Comparison of ENCODE assay signal across 9 cellular contexts in the genomic region with DNA sequence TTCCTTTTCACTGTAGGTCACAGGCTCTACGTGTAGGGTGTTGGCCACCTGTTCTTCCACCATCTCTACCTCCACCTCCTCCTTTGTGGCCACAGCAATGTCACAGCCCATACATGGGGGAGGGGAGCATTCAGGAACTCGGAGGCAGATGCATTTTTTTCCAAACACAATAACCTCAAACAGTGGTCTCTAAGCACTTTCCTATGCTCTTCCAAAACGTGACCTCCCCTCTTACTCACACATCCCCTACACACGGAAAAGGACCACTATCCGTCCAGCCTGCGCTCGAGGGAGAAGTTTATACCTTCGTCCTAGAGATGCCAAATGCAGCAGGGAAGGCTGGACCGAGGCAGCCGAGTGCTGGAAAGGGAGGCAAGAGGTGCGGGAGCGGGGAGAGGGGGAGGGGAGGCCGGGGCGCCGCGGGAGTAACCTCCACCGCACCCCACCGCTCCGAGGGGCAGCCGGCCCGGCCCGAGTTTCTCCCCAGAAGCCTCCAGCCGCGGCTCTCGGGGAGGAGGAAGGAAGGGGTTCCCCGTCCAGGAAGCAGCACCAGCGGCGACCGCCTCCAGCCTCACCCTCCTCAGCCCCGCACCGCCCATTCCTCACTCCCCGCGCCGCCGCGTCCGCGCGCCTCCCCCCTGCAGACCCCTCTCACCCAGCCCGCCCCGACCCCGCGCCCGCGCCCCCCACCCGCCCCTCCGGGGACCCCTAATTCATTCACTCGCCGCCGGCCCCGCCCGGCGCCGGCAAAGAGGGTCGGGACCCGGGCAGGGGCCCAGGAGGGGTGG. TPM values are rescaled to one million over a fixed set of nuclear protein-coding genes. Genes with fewer than 3 reads are reported as not detected.
DNase-seq lines count a peak whose midpoint lies in the region; ATAC-seq and TF ChIP-seq lines count a peak whose summit lies in the region.
"Had no signal": no experiment of that assay in that cellular context is flagged by ENCODE, and none has a peak within 500 bp of the region (broad histone marks: within the 10 kb centered on the region; RNA-seq: fewer than 3 reads in every experiment).

No MANE protein-coding gene starts in this region.

- CTCF ChIA-PET in CD4-positive, alpha-beta T cell (lab: Charles Lee), result interaction anchor here (1.2 to 1.9 kb wide), 3 partner anchors 9 to 137 kb away, joined by 4 to 11 read pairs (median 10); no protein-coding TSS in a partner anchor

- intact Hi-C loops in CD4-positive, alpha-beta T cell (cut with DNase I, micrococcal nuclease), result loop anchor here in 1 of 2 experiments (5.0 to 10.0 kb wide), 3 partner anchors 47 to 198 kb away; a partner anchor contains a TSS
- intact Hi-C loops in gastrocnemius medialis (cut with DNase I; ENCODE audit: low total_unique reads), result loop anchor here (2.0 to 10.0 kb wide), 3 partner anchors 55 to 855 kb away; a partner anchor contains a TSS

- H3K36me3 Mint-ChIP-seq in CD4-positive, alpha-beta T cell (ENCODE audit: low read depth), result peaks cover 32% of the 10 kb centered on the region

- H3K9me3 Mint-ChIP-seq in CD4-positive, alpha-beta T cell, result no peaks in the 10 kb centered on the region

- peak; percentile 18 to 55 (median 31) for DNase-seq in CD4-positive, alpha-beta T cell
- DNase-seq in HuH-7 (ENCODE audit: low spot score) (peak; percentile 35), T-helper 2 cell (peak; percentile 17 to 56 (median 41)), astrocyte of the hippocampus (ENCODE audit: low read depth, low spot score) (peak; percentile 58), gastrocnemius medialis (peak; percentile 15 to 33)

- H3K4me3 ChIP-seq in iPS-15b (ENCODE audit: low read depth, low read length), result peak overlapping the region; percentile 92
- H3K4me3 ChIP-seq in gastrocnemius medialis, result peak overlapping the region; percentile 63 to 93 (median 78)

- H3K9me3 ChIP-seq in CD4-positive, alpha-beta T cell (ENCODE audit: control insufficient read depth, low read length), result no peaks in the 10 kb centered on the region
- no peaks in the 10 kb centered on the region for H3K9me3 ChIP-seq in iPS-15b (ENCODE audit: control insufficient read depth, insufficient read depth, low read length)
- H3K9me3 ChIP-seq in gastrocnemius medialis, result no peaks in the 10 kb centered on the region

- H3K4me1 ChIP-seq in iPS-15b (ENCODE audit: control insufficient read depth, insufficient read depth, low read length) (peaks cover 4% of the 10 kb centered on the region), gastrocnemius medialis (peaks cover 10 to 22% of the 10 kb centered on the region in 2 donors)

- H3K27ac Mint-ChIP-seq in CD4-positive, alpha-beta T cell, result peak overlapping the region; percentile 85

- POLR2A ChIA-PET in CD4-positive, alpha-beta T cell (lab: Charles Lee), result interaction anchor here (0.6 to 1.9 kb wide), 26 partner anchors 8 to 850 kb away, joined by 3 to 33 read pairs (median 4); a partner anchor contains a TSS

- peak; percentile 42 for ATAC-seq in CD4-positive, alpha-beta T cell (ENCODE audit: poor library complexity)
- ATAC-seq in GM21360 (IDR thresholded peaks at IDR 0.05; ENCODE audit: unreplicated experiment), result peak; percentile 21
- peak; percentile 21 to 32 for ATAC-seq in gastrocnemius medialis
- ATAC-seq in GM18517 (IDR thresholded peaks at IDR 0.05; ENCODE audit: unreplicated experiment), result no peak

- TF ChIP-seq POLR2A in gastrocnemius medialis (IDR thresholded peaks at IDR 0.05), result no peak

- H3K36me3 ChIP-seq in iPS-15b (ENCODE audit: control insufficient read depth, insufficient read depth, low read length), result no peaks in the 10 kb centered on the region
- no peaks in the 10 kb centered on the region for H3K36me3 ChIP-seq in gastrocnemius medialis

- in situ Hi-C loops in gastrocnemius medialis (cut with MboI; ENCODE audit: low sequenced_read_pairs in 4 of 4), result loop anchor here in 2 of 4 donors (5.0 to 10.0 kb wide), 2 partner anchors 48 to 55 kb away; a partner anchor contains a TSS

- peak overlapping the region; percentile 99 for H3K4me3 Mint-ChIP-seq in CD4-positive, alpha-beta T cell

- no peaks in the 10 kb centered on the region for H3K27me3 Mint-ChIP-seq in CD4-positive, alpha-beta T cell

- peak overlapping the region; percentile 58 for H3K9ac ChIP-seq in iPS-15b (ENCODE audit: low read depth, low read length)

- TF ChIP-seq CTCF in CD4-positive, alpha-beta T cell (IDR thresholded peaks at IDR 0.05), result no peak
- no peak for TF ChIP-seq CTCF in gastrocnemius medialis (IDR thresholded peaks at IDR 0.05 in 4 of 5, conservative IDR thresholded peaks at IDR 0.05 in 1 of 5)

- peak overlapping the region; percentile 73 for H3K27ac ChIP-seq in CD4-positive, alpha-beta T cell (ENCODE audit: low read depth, low read length)
- peak overlapping the region; percentile 88 to 97 (median 94) for H3K27ac ChIP-seq in gastrocnemius medialis

- peaks cover 62% of the 10 kb centered on the region for H3K4me1 Mint-ChIP-seq in CD4-positive, alpha-beta T cell (ENCODE audit: low read depth)

- H3K27me3 ChIP-seq in CD4-positive, alpha-beta T cell (ENCODE audit: control insufficient read depth, insufficient read depth, low read length), result no peaks in the 10 kb centered on the region
- H3K27me3 ChIP-seq in iPS-15b (ENCODE audit: control insufficient read depth, insufficient read depth, low read length) (peaks cover 13% of the 10 kb centered on the region), gastrocnemius medialis (no peaks in the 10 kb centered on the region)

RNA-seq across cellular contexts. Expression of a gene that starts 0.6 kb away (rescaled TPM):
- 10 to 100 TPM; 45.0 to 48.7 TPM for total RNA-seq in CD4-positive, alpha-beta T cell
- 1 to 10 TPM; 7.0 to 9.5 (median 8.0) TPM for total RNA-seq in gastrocnemius medialis

RNA-seq across cellular contexts. Expression of a gene that starts 55.1 kb away (rescaled TPM):
- total RNA-seq in CD4-positive, alpha-beta T cell, result 10 to 100 TPM; 32.9 to 39.8 TPM
- total RNA-seq in gastrocnemius medialis, result 100 to 1,000 TPM in 1 of 4 donors, 10 to 100 TPM in 3; 45.9 to 105 (median 74.6) TPM

RNA-seq across cellular contexts. Expression of a gene that starts 55.2 kb away (rescaled TPM):
- total RNA-seq in CD4-positive, alpha-beta T cell, result under 1 TPM in 1 of 2 experiments, not detected in 1; 0.36 TPM
- total RNA-seq in gastrocnemius medialis, result not detected
- total RNA-seq: T-helper 2 cell treated with Interferon-gamma antibody and Interleukin-4, amounts not matched to agents 100 ng/mL and 5 ng/mL, for 36 hours had no signal

Comparison
In these comparisons a context has a peak if more than half of its experiments do, and no peak if none do; other contexts are left out.
1. RNA of a gene that starts 0.6 kb away (total RNA-seq): 45.0 to 48.7 TPM in CD4-positive, alpha-beta T cell; 7.0 to 9.5 TPM in gastrocnemius medialis; every median in the first group is over 4 times any median in the second.
2. Peak in every context shown above with its lines, with median percentiles within 50 percentile points of each other: DNase-seq.